Comparison of ENCODE assay signal across 10 cellular contexts in the genomic region with DNA sequence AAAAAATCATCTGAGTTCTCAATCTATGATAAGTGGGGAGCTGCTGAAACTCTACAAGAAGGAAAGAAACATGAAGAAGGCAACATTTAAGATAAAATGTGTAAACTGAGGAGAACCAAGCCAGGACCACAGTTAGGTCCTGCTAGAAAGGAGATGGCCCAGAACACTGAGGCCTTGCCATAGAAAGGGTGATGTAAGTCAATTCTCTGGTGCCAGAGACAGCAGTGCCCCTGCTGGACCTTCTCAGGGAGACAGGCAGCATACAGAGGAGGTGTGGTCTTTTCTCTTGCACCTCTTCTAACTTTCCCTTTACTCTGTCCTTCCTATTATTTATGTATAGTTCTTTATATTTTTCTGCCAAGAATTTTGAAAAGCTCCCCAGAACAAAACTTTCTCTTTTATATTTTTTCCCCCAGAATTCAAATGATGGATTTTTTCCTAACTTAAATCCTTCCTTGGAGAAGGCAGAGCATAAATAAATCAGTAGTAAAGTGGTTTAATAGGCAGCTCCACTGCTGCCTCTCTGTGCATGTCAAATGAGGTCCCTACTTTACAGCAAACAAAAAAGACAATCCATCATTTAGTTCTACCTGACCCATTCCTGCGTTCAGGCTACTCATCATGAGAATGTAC. TPM values are rescaled to one million over a fixed set of nuclear protein-coding genes. Genes with fewer than 3 reads are reported as not detected.
A peak's percentile ranks its signal among the peaks of the same experiment; 100 is the strongest.
DNase-seq lines count a peak whose midpoint lies in the region; ATAC-seq and TF ChIP-seq lines count a peak whose summit lies in the region.
"Had no signal": no experiment of that assay in that cellular context is flagged by ENCODE, and none has a peak within 500 bp of the region (broad histone marks: within the 10 kb centered on the region; RNA-seq: fewer than 3 reads in every experiment).

No MANE protein-coding gene starts in this region.

- H3K27ac Mint-ChIP-seq in Calu3 (ENCODE audit: unreplicated experiment), result no peak overlapping the region

- H3K36me3 ChIP-seq in SK-N-SH (replicated peaks in 1 of 2; ENCODE audit: control insufficient read depth in 1 of 2, insufficient read depth in 2 of 2, low read length in 1 of 2), result peaks cover 0 to 38% of the 10 kb centered on the region in 2 experiments
- no peaks in the 10 kb centered on the region for H3K36me3 ChIP-seq in neural cell (ENCODE audit: insufficient read depth, low read length)
- H3K36me3 ChIP-seq: neutrophil had no signal

- H3K79me2 ChIP-seq in SK-N-SH (ENCODE audit: insufficient read depth), result no peaks in the 10 kb centered on the region
- no peaks in the 10 kb centered on the region for H3K79me2 ChIP-seq in neural cell (replicated peaks; ENCODE audit: insufficient read depth, low read length)

- peaks cover 61% of the 10 kb centered on the region for H3K36me3 Mint-ChIP-seq in Calu3 (ENCODE audit: insufficient read depth, unreplicated experiment)

- intact Hi-C loops in Calu3 (cut with micrococcal nuclease; ENCODE audit: unreplicated experiment), result no loop called here

- peak; percentile 51 for DNase-seq in Calu3
- peak; percentile 65 for DNase-seq in HCEC 1CT
- DNase-seq in SK-N-SH, result peak; percentile 74
- peak; percentile 64 to 73 for DNase-seq in erythroblast (lab: John Stamatoyannopoulos, UW)
- no peak for DNase-seq in NCI-H146 treated with DMSO at 0.1 percent for 48 hours (lab: John Stamatoyannopoulos, UW; ENCODE audit: unreplicated experiment)

- H3F3A ChIP-seq in SK-N-SH (replicated peaks; ENCODE audit: insufficient read depth) (peaks cover 5% of the 10 kb centered on the region), neural cell (ENCODE audit: insufficient read depth, low read length, poor library complexity, severe bottlenecking) (no peaks in the 10 kb centered on the region)

- peak; percentile 52 for TF ChIP-seq CTCF in Calu3 (IDR thresholded peaks at IDR 0.05; ENCODE audit: unreplicated experiment)
- peak; percentile 65 for TF ChIP-seq CTCF in SK-N-SH (IDR thresholded peaks at IDR 0.05)
- TF ChIP-seq CTCF in neural cell (IDR thresholded peaks at IDR 0.05; ENCODE audit: poor library complexity, severe bottlenecking), result peak; percentile 46

- no peaks in the 10 kb centered on the region for H3K9me2 ChIP-seq in SK-N-SH
- H3K9me2 ChIP-seq in neural cell (ENCODE audit: insufficient read depth, low read length), result no peaks in the 10 kb centered on the region

- peaks cover under 1 to 20% of the 10 kb centered on the region in 2 experiments; a peak in 2 of 4 replicates for H3K4me1 ChIP-seq in SK-N-SH (ENCODE audit: control insufficient read depth in 1 of 2, insufficient read depth in 2 of 2, low read depth in 1 of 2, low read length in 1 of 2)

- H3K4me1 Mint-ChIP-seq in Calu3 (ENCODE audit: low read depth, unreplicated experiment), result peaks cover 2% of the 10 kb centered on the region

- BruUV-seq in Calu3 (replicated peaks; lab: Mats Ljungman, UMichigan), result no TSS peak

- no peak for ATAC-seq in HG03175 (IDR thresholded peaks at IDR 0.05; ENCODE audit: unreplicated experiment)
- ATAC-seq in HG03025 (IDR thresholded peaks at IDR 0.05; ENCODE audit: low FRiP score, unreplicated experiment), result no peak

- peak; percentile 72 for TF ChIP-seq RAD21 in SK-N-SH (IDR thresholded peaks at IDR 0.05; ENCODE audit: low read length)
- TF ChIP-seq RAD21 in neural cell (conservative IDR thresholded peaks at IDR 0.05), result peak; percentile 27

- H3K27ac ChIP-seq in SK-N-SH (ENCODE audit: low read depth in 2 of 2, low read length in 1 of 2) (no peak overlapping the region), neural cell (ENCODE audit: low read length) (no peak overlapping the region)
- H3K27ac ChIP-seq: neutrophil had no signal

- H3K27me3 ChIP-seq in SK-N-SH (ENCODE audit: insufficient read depth), result no peaks in the 10 kb centered on the region
- H3K27me3 ChIP-seq in neural cell (ENCODE audit: insufficient read depth, low read depth, low read length), result no peaks in the 10 kb centered on the region
- H3K27me3 ChIP-seq: neutrophil had no signal

- CTCF ChIA-PET in Calu3 (lab: Charles Lee) (no interaction called here), SK-N-SH (lab: Yijun Ruan, JAX) (interaction anchor here (0.5 to 9.7 kb wide), 31 partner anchors 8 to 452 kb away, joined by 3 to 188 read pairs (median 4); partner anchors contain the start of genes BAK1, ITPR3 and UQCC2)

- H3K9me3 ChIP-seq in SK-N-SH, result no peaks in the 10 kb centered on the region
- no peaks in the 10 kb centered on the region for H3K9me3 ChIP-seq in neural cell (ENCODE audit: low read length)
- H3K9me3 ChIP-seq: neutrophil had no signal

- no peak overlapping the region for H3K4me2 ChIP-seq in SK-N-SH
- H3K4me2 ChIP-seq in neural cell (ENCODE audit: low read length), result no peak overlapping the region

- H4K20me1 ChIP-seq in SK-N-SH (ENCODE audit: insufficient read depth) (no peaks in the 10 kb centered on the region), neural cell (ENCODE audit: insufficient read depth) (no peaks in the 10 kb centered on the region)

- no peak overlapping the region for H3K9ac ChIP-seq in SK-N-SH
- H3K9ac ChIP-seq in neural cell (ENCODE audit: low read length), result no peak overlapping the region

- no peak for TF ChIP-seq EP300 in SK-N-SH (IDR thresholded peaks at IDR 0.05; ENCODE audit: borderline replicate concordance in 1 of 2, low read depth in 1 of 2, low read length in 1 of 2)
- TF ChIP-seq EP300 in neural cell (conservative IDR thresholded peaks at IDR 0.05; ENCODE audit: poor library complexity, severe bottlenecking), result no peak

- H3K4me3 ChIP-seq in SK-N-SH (ENCODE audit: low read depth in 2 of 2, low read length in 1 of 2), result no peak overlapping the region; a peak in 1 of 4 replicates
- no peak overlapping the region for H3K4me3 ChIP-seq in neural cell (ENCODE audit: low read length)

- H3K27me3 Mint-ChIP-seq in Calu3 (ENCODE audit: unreplicated experiment), result no peaks in the 10 kb centered on the region
- H3K27me3 Mint-ChIP-seq: T-cell had no signal

- H3K4me3 Mint-ChIP-seq in Calu3 (ENCODE audit: low read depth, unreplicated experiment), result no peak overlapping the region
- H3K4me3 Mint-ChIP-seq: T-cell had no signal

- TF ChIP-seq POLR2A in erythroblast (IDR thresholded peaks at IDR 0.05; ENCODE audit: low read length), result no peak

- no peaks in the 10 kb centered on the region for H3K9me3 Mint-ChIP-seq in Calu3 (ENCODE audit: low read depth, unreplicated experiment)
- H3K9me3 Mint-ChIP-seq: T-cell had no signal

- H2AFZ ChIP-seq in SK-N-SH (ENCODE audit: low read depth), result no peak overlapping the region
- no peak overlapping the region for H2AFZ ChIP-seq in neural cell (ENCODE audit: low read depth, low read length)

- POLR2A ChIA-PET in SK-N-SH (lab: Yijun Ruan, JAX), result interaction anchor here (0.6 to 1.0 kb wide), 2 partner anchors 9 to 121 kb away, joined by 3 read pairs; partner anchors contain the start of gene UQCC2

- 76% methylated on average over 1 of the region's 1 CpG for WGBS in SK-N-SH (ENCODE audit: low lambda C conversion rate)

TF ChIP-seq in SK-N-SH, 30 proteins besides CTCF, POLR2A, EP300 and RAD21:
- TF ChIP-seq MAX (IDR thresholded peaks at IDR 0.05; ENCODE audit: low read depth), result no peak
- TF ChIP-seq SMC3 (IDR thresholded peaks at IDR 0.05; ENCODE audit: low read depth, low read length), result peak; percentile 25; the same call in 1 of the 2 replicates

TF ChIP-seq in neural cell, 6 proteins besides CTCF, POLR2A, EP300 and RAD21:
- TF ChIP-seq REST (IDR thresholded peaks at IDR 0.05; ENCODE audit: borderline replicate concordance), result no peak
- no peak for TF ChIP-seq MXI1 (conservative IDR thresholded peaks at IDR 0.05; ENCODE audit: poor library complexity, severe bottlenecking)
- no peak for TF ChIP-seq SMC3 (conservative IDR thresholded peaks at IDR 0.05; ENCODE audit: poor library complexity)
- TF ChIP-seq TAF1 (IDR thresholded peaks at IDR 0.05; ENCODE audit: low read depth), result no peak
- no peak for TF ChIP-seq EZH2 (IDR thresholded peaks at IDR 0.05; ENCODE audit: borderline replicate concordance, insufficient read depth, low read length, poor library complexity, severe bottlenecking)
- TF ChIP-seq POLR2AphosphoS5 (IDR thresholded peaks at IDR 0.05), result no peak
TF ChIP-seq in neural cell: peak in this region for 0.

RNA-seq across cellular contexts. Expression of gene UQCC2, which starts 9.0 kb away (rescaled TPM):
- 142 and 145 TPM in 2 replicates for total RNA-seq in Calu3 (2022)
- polyA plus RNA-seq in SK-N-SH (2012; rRNA removed) (49.8 and 59.0 TPM in 2 replicates), neural cell (109 and 123 TPM in 2 replicates)
- polyA plus RNA-seq in SK-N-SH (2012; cell fraction: cytosol; rRNA removed), result 43.2 and 47.9 TPM in 2 replicates
- polyA plus RNA-seq in SK-N-SH (2012; cell fraction: nucleus; rRNA removed), result 37.4 and 42.0 TPM in 2 replicates
- polyA minus RNA-seq in neural cell, result 32.3 and 39.4 TPM in 2 replicates

RNA-seq across cellular contexts. Expression of gene IP6K3, which starts 44.2 kb away (rescaled TPM):
- not detected in 2 replicates for total RNA-seq in Calu3 (2022)
- polyA plus RNA-seq in SK-N-SH (2012; rRNA removed) (0.13 and 0.21 TPM in 2 replicates), neural cell (not detected in 2 replicates)
- 0.07 and 0.08 TPM in 2 replicates for polyA plus RNA-seq in SK-N-SH (2012; cell fraction: cytosol; rRNA removed)
- 0.18 and 0.32 TPM in 2 replicates for polyA plus RNA-seq in SK-N-SH (2012; cell fraction: nucleus; rRNA removed)
- not detected in 2 replicates for polyA minus RNA-seq in neural cell
- total RNA-seq: T-cell had no signal
